ENCODE assay signal across 15 cellular contexts in the genomic region with DNA sequence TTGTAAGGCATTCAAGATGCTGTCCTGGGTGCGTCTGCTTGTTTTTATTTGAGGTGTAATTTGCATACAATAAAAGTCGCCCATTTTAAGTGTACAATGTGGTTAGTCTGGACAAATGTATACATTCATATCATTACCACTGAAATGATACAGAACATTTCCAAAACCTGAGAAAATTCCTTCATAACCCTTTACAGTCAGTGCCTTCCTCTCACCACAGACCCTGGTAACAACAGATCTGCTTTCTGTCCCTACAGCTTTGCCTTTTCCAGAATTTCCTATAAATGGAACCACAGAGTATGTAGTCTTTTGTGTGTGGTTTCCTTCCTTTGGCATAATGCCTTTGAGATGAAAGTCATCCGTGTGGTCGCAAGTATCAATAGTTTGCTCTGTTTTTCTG. TPM values are rescaled to one million over a fixed set of nuclear protein-coding genes. Genes with fewer than 3 reads are reported as not detected.
DNase-seq lines count a peak whose midpoint lies in the region; ATAC-seq and TF ChIP-seq lines count a peak whose summit lies in the region.
"Had no signal": no experiment of that assay in that cellular context is flagged by ENCODE, and none has a peak within 500 bp of the region (broad histone marks: within the 10 kb centered on the region; RNA-seq: fewer than 3 reads in every experiment).

No MANE protein-coding gene starts in this region.

- DNase-seq in CD4-positive, alpha-beta memory T cell = no peak
- DNase-seq in memory B cell (ENCODE audit: low spot score in 2 of 2) (no peak), NCI-H1092 treated with DMSO at 0.1 percent for 48 hours (lab: John Stamatoyannopoulos, UW) (no peak), Kasumi-1 (lab: John Stamatoyannopoulos, UW) (no peak), cerebellar cortex (ENCODE audit: low spot score) (no peak), PC-9 (no peak)
- DNase-seq: H7; NCI-H1930; stimulated activated CD4-positive, alpha-beta T cell treated with anti-CD3 and anti-CD28 coated beads, Interleukin-1b, Interleukin-23, amount 100 ng/mL, for 48 hours; WERI-Rb-1 had no signal

- intact Hi-C loops in CD4-positive, alpha-beta memory T cell (cut with micrococcal nuclease) = no loop called here
- intact Hi-C loops in PC-9 (cut with micrococcal nuclease; ENCODE audit: unreplicated experiment) = no loop called here

- peak overlapping the region in 1 of 8 donors; percentile 25 for H3K4me3 Mint-ChIP-seq in CD4-positive, alpha-beta memory T cell
- no peak overlapping the region for H3K4me3 Mint-ChIP-seq in activated T-helper 17 cell treated with anti-CD3 and anti-CD28 coated beads, Interleukin-2, amount 50 U/mL, for 72 hours
- H3K4me3 Mint-ChIP-seq in memory B cell = no peak overlapping the region

- H3K79me2 ChIP-seq in PC-9 (ENCODE audit: low read depth) = no peaks in the 10 kb centered on the region

- no peaks in the 10 kb centered on the region for H3K27me3 ChIP-seq in CD4-positive, alpha-beta memory T cell (ENCODE audit: insufficient read depth, low read length)
- no peaks in the 10 kb centered on the region for H3K27me3 ChIP-seq in PC-9 (ENCODE audit: insufficient read depth, low read depth)

- H3K4me3 ChIP-seq in CD4-positive, alpha-beta memory T cell (ENCODE audit: low read length in 2 of 2) = no peak overlapping the region
- H3K4me3 ChIP-seq in PC-9 = no peak overlapping the region
- H3K4me3 ChIP-seq: coronary artery had no signal

- peak overlapping the region in 6 of 7 donors; percentile 28 to 68 (median 53) for H3K27ac Mint-ChIP-seq in CD4-positive, alpha-beta memory T cell
- H3K27ac Mint-ChIP-seq in activated T-helper 17 cell treated with anti-CD3 and anti-CD28 coated beads, Interleukin-2, amount 50 U/mL, for 72 hours = peak overlapping the region; percentile 66
- peak overlapping the region; percentile 2 for H3K27ac Mint-ChIP-seq in memory B cell

- no peak overlapping the region for H3K4me2 ChIP-seq in PC-9

- TF ChIP-seq CTCF in 22Rv1 (IDR thresholded peaks at IDR 0.05) (no peak), PC-9 (conservative IDR thresholded peaks at IDR 0.05) (no peak)

- no peaks in the 10 kb centered on the region for H3K9me3 Mint-ChIP-seq in CD4-positive, alpha-beta memory T cell
- no peaks in the 10 kb centered on the region for H3K9me3 Mint-ChIP-seq in activated T-helper 17 cell treated with anti-CD3 and anti-CD28 coated beads, Interleukin-2, amount 50 U/mL, for 72 hours
- H3K9me3 Mint-ChIP-seq in memory B cell = no peaks in the 10 kb centered on the region

- no peaks in the 10 kb centered on the region for H4K20me1 ChIP-seq in PC-9 (ENCODE audit: insufficient read depth)

- peaks cover 18 to 37% (median 27%) of the 10 kb centered on the region in 4 donors for H3K4me1 Mint-ChIP-seq in CD4-positive, alpha-beta memory T cell
- H3K4me1 Mint-ChIP-seq in activated T-helper 17 cell treated with anti-CD3 and anti-CD28 coated beads, Interleukin-2, amount 50 U/mL, for 72 hours = peaks cover 12% of the 10 kb centered on the region
- H3K4me1 Mint-ChIP-seq in memory B cell = peaks cover 11% of the 10 kb centered on the region

- no peaks in the 10 kb centered on the region for H3K27me3 Mint-ChIP-seq in CD4-positive, alpha-beta memory T cell
- no peaks in the 10 kb centered on the region for H3K27me3 Mint-ChIP-seq in activated T-helper 17 cell treated with anti-CD3 and anti-CD28 coated beads, Interleukin-2, amount 50 U/mL, for 72 hours
- H3K27me3 Mint-ChIP-seq in memory B cell = peaks cover 1% of the 10 kb centered on the region

- H3K27ac ChIP-seq in 22Rv1 = peak overlapping the region; percentile 85
- H3K27ac ChIP-seq in CD4-positive, alpha-beta memory T cell (ENCODE audit: low read depth, low read length) = no peak overlapping the region
- no peak overlapping the region for H3K27ac ChIP-seq in PC-9
- H3K27ac ChIP-seq: C4-2B, coronary artery, WERI-Rb-1 had no signal

- H3K36me3 Mint-ChIP-seq in CD4-positive, alpha-beta memory T cell = peaks cover 52 to 70% of the 10 kb centered on the region in 2 donors
- H3K36me3 Mint-ChIP-seq in activated T-helper 17 cell treated with anti-CD3 and anti-CD28 coated beads, Interleukin-2, amount 50 U/mL, for 72 hours (ENCODE audit: low read depth) = peaks cover 93% of the 10 kb centered on the region
- H3K36me3 Mint-ChIP-seq in memory B cell = no peaks in the 10 kb centered on the region

- H3K9me2 ChIP-seq in PC-9 (ENCODE audit: insufficient read depth) = no peaks in the 10 kb centered on the region

- no peaks in the 10 kb centered on the region for H3F3A ChIP-seq in PC-9 (ENCODE audit: insufficient read depth, low read depth)

- BruUV-seq in PC-9 (replicated peaks; lab: Mats Ljungman, UMichigan) = no TSS peak

- peak; percentile 67 for ATAC-seq in activated T-helper 17 cell treated with anti-CD3 and anti-CD28 coated beads, Interleukin-2, amount 50 U/mL, for 72 hours (replicated peaks)
- no peak for ATAC-seq in memory B cell (ENCODE audit: low read depth)
- ATAC-seq: SK-N-SH treated with all-trans-retinoic acid at 6 μM for 48 hours had no signal

- H3K9me3 ChIP-seq in CD4-positive, alpha-beta memory T cell (ENCODE audit: control insufficient read depth in 1 of 2, low read length in 2 of 2) = no peaks in the 10 kb centered on the region
- no peaks in the 10 kb centered on the region for H3K9me3 ChIP-seq in PC-9 (ENCODE audit: insufficient read depth, low read depth)

- peaks cover 21% of the 10 kb centered on the region for H3K36me3 ChIP-seq in CD4-positive, alpha-beta memory T cell (ENCODE audit: insufficient read depth, low read length)
- no peaks in the 10 kb centered on the region for H3K36me3 ChIP-seq in PC-9 (ENCODE audit: low read depth)
- H3K36me3 ChIP-seq: WERI-Rb-1 had no signal

- CTCF ChIA-PET in CD4-positive, alpha-beta memory T cell (lab: Charles Lee; ENCODE audit: partially characterized antibody) = no interaction called here
- CTCF ChIA-PET in PC-9 (lab: Charles Lee) = no interaction called here

- no peak overlapping the region for H2AFZ ChIP-seq in PC-9

- H3K4me1 ChIP-seq in CD4-positive, alpha-beta memory T cell (ENCODE audit: insufficient read depth, low read length) = peaks cover 5% of the 10 kb centered on the region
- no peaks in the 10 kb centered on the region for H3K4me1 ChIP-seq in PC-9 (replicated peaks; ENCODE audit: insufficient read depth)

- POLR2A ChIA-PET in CD4-positive, alpha-beta memory T cell (lab: Charles Lee; ENCODE audit: partially characterized antibody) = interaction anchor here (0.6 kb wide), 1 partner anchor 169 kb away, joined by 3 read pairs; no protein-coding TSS in a partner anchor
- POLR2A ChIA-PET in PC-9 (lab: Charles Lee; ENCODE audit: unreplicated experiment) = no interaction called here

RNA-seq across cellular contexts. Expression of a gene that starts 45.8 kb away (rescaled TPM):
- 10 to 100 TPM; 23.9 to 27.0 TPM for total RNA-seq in CD4-positive, alpha-beta memory T cell
- 10 to 100 TPM; 65.4 to 96.1 TPM for polyA plus RNA-seq in CD4-positive, alpha-beta memory T cell
- 10 to 100 TPM; 15.4 to 32.3 TPM for total RNA-seq in activated T-helper 17 cell treated with anti-CD3 and anti-CD28 coated beads, Interleukin-2, amount 50 U/mL, for 72 hours
- total RNA-seq in PC-9 (2021) = 29.3 and 35.1 TPM in 2 replicates

Comparison
In these comparisons a context has a peak if more than half of its experiments do, and no peak if none do; other contexts are left out.
1. H3K27ac Mint-ChIP-seq: peak in every context shown above with its lines; median percentile 66 in activated T-helper 17 cell treated with anti-CD3 and anti-CD28 coated beads, Interleukin-2, amount 50 U/mL, for 72 hours; 53 in CD4-positive, alpha-beta memory T cell; 2 in memory B cell.